ENCODE assay signal across 1 cellular context in the genomic region with DNA sequence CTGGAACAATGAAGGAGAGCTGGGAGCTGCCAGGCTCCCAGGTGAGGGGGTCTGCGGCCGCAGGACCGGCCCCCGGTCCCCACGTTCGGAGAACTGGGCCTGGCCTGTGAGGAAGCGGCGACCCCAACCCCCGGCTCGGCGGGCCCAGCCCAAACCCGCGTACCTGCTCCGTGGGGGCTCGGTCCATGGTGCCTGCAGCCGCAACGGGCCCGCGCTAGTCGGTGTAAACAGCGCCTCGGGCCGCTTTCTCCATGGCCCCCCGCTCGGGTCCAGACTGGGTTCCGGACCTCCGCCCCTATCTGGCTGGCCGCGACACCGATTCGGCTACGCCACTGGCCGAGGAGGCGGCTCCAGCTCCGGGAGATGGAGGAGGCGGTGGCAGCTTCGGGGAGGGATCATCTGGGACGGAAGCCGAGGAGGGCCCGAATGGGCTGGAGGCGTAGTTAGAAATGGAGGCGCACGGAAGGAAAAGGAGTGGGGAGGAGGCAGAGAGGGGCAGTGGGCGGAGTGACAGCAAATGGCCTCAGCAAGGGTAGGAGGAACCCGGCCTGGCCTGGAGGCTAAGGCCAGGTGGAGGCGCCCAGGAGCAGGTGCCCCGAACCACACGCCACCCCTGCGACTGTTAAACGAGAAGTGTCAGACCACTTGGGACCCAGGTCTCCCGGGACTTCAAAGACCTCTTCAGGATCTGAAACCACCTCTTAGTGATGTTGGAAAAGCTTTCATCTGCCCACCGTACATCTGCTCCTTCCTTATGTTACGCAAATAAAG.
A peak's percentile ranks its signal among the peaks of the same experiment; 100 is the strongest.
TF ChIP-seq lines count a peak whose summit lies in the region.

A gene with protein sequence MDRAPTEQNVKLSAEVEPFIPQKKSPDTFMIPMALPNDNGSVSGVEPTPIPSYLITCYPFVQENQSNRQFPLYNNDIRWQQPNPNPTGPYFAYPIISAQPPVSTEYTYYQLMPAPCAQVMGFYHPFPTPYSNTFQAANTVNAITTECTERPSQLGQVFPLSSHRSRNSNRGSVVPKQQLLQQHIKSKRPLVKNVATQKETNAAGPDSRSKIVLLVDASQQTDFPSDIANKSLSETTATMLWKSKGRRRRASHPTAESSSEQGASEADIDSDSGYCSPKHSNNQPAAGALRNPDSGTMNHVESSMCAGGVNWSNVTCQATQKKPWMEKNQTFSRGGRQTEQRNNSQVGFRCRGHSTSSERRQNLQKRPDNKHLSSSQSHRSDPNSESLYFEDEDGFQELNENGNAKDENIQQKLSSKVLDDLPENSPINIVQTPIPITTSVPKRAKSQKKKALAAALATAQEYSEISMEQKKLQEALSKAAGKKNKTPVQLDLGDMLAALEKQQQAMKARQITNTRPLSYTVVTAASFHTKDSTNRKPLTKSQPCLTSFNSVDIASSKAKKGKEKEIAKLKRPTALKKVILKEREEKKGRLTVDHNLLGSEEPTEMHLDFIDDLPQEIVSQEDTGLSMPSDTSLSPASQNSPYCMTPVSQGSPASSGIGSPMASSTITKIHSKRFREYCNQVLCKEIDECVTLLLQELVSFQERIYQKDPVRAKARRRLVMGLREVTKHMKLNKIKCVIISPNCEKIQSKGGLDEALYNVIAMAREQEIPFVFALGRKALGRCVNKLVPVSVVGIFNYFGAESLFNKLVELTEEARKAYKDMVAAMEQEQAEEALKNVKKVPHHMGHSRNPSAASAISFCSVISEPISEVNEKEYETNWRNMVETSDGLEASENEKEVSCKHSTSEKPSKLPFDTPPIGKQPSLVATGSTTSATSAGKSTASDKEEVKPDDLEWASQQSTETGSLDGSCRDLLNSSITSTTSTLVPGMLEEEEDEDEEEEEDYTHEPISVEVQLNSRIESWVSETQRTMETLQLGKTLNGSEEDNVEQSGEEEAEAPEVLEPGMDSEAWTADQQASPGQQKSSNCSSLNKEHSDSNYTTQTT (minus strand): TSS at position 334 of the 771 bp plus-strand sequence. CDS start 147 bp downstream, at position 187.

TF ChIP-seq in WTC11, 78 proteins besides CTCF, POLR2A, EP300 and RAD21 (continued from another document and continues in another):
- TF ChIP-seq, protein P1, sequence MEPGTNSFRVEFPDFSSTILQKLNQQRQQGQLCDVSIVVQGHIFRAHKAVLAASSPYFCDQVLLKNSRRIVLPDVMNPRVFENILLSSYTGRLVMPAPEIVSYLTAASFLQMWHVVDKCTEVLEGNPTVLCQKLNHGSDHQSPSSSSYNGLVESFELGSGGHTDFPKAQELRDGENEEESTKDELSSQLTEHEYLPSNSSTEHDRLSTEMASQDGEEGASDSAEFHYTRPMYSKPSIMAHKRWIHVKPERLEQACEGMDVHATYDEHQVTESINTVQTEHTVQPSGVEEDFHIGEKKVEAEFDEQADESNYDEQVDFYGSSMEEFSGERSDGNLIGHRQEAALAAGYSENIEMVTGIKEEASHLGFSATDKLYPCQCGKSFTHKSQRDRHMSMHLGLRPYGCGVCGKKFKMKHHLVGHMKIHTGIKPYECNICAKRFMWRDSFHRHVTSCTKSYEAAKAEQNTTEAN (CRISPR knock-in tag; IDR thresholded peaks at IDR 0.05) = peak; percentile 55; the same call in 1 of the 2 replicates
- TF ChIP-seq, protein P2, sequence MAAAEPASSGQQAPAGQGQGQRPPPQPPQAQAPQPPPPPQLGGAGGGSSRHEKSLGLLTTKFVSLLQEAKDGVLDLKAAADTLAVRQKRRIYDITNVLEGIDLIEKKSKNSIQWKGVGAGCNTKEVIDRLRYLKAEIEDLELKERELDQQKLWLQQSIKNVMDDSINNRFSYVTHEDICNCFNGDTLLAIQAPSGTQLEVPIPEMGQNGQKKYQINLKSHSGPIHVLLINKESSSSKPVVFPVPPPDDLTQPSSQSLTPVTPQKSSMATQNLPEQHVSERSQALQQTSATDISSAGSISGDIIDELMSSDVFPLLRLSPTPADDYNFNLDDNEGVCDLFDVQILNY (CRISPR knock-in tag; IDR thresholded peaks at IDR 0.05) = peak; percentile 74; the same call in 1 of the 2 replicates
- TF ChIP-seq GABPB1 (CRISPR knock-in tag; IDR thresholded peaks at IDR 0.05) = peak; percentile 64
- TF ChIP-seq FOXK1 (CRISPR knock-in tag; IDR thresholded peaks at IDR 0.05) = peak; percentile 88
- TF ChIP-seq, protein P3, sequence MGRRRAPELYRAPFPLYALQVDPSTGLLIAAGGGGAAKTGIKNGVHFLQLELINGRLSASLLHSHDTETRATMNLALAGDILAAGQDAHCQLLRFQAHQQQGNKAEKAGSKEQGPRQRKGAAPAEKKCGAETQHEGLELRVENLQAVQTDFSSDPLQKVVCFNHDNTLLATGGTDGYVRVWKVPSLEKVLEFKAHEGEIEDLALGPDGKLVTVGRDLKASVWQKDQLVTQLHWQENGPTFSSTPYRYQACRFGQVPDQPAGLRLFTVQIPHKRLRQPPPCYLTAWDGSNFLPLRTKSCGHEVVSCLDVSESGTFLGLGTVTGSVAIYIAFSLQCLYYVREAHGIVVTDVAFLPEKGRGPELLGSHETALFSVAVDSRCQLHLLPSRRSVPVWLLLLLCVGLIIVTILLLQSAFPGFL (CRISPR knock-in tag; IDR thresholded peaks at IDR 0.05; ENCODE audit: borderline replicate concordance) = 0 out of 2 replicates have a peak, but pooled peaks have one; percentile 9
- TF ChIP-seq, protein P4, sequence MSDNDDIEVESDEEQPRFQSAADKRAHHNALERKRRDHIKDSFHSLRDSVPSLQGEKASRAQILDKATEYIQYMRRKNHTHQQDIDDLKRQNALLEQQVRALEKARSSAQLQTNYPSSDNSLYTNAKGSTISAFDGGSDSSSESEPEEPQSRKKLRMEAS (CRISPR knock-in tag; IDR thresholded peaks at IDR 0.05) = peak; percentile 75
- TF ChIP-seq GRHL2 (CRISPR knock-in tag; IDR thresholded peaks at IDR 0.05; ENCODE audit: insufficient replicate concordance, severe bottlenecking) = no peak
- peak; percentile 26; the same call in 1 of the 2 replicates for TF ChIP-seq HMGA2 (CRISPR knock-in tag; IDR thresholded peaks at IDR 0.05)
- TF ChIP-seq, protein P5, sequence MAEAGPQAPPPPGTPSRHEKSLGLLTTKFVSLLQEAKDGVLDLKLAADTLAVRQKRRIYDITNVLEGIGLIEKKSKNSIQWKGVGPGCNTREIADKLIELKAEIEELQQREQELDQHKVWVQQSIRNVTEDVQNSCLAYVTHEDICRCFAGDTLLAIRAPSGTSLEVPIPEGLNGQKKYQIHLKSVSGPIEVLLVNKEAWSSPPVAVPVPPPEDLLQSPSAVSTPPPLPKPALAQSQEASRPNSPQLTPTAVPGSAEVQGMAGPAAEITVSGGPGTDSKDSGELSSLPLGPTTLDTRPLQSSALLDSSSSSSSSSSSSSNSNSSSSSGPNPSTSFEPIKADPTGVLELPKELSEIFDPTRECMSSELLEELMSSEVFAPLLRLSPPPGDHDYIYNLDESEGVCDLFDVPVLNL (CRISPR knock-in tag; IDR thresholded peaks at IDR 0.05; ENCODE audit: borderline replicate concordance, low read depth) = no peak
- TF ChIP-seq, protein P6, sequence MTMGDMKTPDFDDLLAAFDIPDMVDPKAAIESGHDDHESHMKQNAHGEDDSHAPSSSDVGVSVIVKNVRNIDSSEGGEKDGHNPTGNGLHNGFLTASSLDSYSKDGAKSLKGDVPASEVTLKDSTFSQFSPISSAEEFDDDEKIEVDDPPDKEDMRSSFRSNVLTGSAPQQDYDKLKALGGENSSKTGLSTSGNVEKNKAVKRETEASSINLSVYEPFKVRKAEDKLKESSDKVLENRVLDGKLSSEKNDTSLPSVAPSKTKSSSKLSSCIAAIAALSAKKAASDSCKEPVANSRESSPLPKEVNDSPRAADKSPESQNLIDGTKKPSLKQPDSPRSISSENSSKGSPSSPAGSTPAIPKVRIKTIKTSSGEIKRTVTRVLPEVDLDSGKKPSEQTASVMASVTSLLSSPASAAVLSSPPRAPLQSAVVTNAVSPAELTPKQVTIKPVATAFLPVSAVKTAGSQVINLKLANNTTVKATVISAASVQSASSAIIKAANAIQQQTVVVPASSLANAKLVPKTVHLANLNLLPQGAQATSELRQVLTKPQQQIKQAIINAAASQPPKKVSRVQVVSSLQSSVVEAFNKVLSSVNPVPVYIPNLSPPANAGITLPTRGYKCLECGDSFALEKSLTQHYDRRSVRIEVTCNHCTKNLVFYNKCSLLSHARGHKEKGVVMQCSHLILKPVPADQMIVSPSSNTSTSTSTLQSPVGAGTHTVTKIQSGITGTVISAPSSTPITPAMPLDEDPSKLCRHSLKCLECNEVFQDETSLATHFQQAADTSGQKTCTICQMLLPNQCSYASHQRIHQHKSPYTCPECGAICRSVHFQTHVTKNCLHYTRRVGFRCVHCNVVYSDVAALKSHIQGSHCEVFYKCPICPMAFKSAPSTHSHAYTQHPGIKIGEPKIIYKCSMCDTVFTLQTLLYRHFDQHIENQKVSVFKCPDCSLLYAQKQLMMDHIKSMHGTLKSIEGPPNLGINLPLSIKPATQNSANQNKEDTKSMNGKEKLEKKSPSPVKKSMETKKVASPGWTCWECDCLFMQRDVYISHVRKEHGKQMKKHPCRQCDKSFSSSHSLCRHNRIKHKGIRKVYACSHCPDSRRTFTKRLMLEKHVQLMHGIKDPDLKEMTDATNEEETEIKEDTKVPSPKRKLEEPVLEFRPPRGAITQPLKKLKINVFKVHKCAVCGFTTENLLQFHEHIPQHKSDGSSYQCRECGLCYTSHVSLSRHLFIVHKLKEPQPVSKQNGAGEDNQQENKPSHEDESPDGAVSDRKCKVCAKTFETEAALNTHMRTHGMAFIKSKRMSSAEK (CRISPR knock-in tag; IDR thresholded peaks at IDR 0.05; ENCODE audit: borderline replicate concordance) = no peak
- TF ChIP-seq MYBL2 (CRISPR knock-in tag; IDR thresholded peaks at IDR 0.05) = peak; percentile 79; the same call in 1 of the 2 replicates
- no peak; the same call in 1 of the 2 replicates for TF ChIP-seq ETV6 (CRISPR knock-in tag; IDR thresholded peaks at IDR 0.05)
- TF ChIP-seq, protein P7, sequence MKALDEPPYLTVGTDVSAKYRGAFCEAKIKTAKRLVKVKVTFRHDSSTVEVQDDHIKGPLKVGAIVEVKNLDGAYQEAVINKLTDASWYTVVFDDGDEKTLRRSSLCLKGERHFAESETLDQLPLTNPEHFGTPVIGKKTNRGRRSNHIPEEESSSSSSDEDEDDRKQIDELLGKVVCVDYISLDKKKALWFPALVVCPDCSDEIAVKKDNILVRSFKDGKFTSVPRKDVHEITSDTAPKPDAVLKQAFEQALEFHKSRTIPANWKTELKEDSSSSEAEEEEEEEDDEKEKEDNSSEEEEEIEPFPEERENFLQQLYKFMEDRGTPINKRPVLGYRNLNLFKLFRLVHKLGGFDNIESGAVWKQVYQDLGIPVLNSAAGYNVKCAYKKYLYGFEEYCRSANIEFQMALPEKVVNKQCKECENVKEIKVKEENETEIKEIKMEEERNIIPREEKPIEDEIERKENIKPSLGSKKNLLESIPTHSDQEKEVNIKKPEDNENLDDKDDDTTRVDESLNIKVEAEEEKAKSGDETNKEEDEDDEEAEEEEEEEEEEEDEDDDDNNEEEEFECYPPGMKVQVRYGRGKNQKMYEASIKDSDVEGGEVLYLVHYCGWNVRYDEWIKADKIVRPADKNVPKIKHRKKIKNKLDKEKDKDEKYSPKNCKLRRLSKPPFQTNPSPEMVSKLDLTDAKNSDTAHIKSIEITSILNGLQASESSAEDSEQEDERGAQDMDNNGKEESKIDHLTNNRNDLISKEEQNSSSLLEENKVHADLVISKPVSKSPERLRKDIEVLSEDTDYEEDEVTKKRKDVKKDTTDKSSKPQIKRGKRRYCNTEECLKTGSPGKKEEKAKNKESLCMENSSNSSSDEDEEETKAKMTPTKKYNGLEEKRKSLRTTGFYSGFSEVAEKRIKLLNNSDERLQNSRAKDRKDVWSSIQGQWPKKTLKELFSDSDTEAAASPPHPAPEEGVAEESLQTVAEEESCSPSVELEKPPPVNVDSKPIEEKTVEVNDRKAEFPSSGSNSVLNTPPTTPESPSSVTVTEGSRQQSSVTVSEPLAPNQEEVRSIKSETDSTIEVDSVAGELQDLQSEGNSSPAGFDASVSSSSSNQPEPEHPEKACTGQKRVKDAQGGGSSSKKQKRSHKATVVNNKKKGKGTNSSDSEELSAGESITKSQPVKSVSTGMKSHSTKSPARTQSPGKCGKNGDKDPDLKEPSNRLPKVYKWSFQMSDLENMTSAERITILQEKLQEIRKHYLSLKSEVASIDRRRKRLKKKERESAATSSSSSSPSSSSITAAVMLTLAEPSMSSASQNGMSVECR (CRISPR knock-in tag; IDR thresholded peaks at IDR 0.05; ENCODE audit: borderline replicate concordance) = peak; percentile 81
- peak; percentile 64; the same call in 1 of the 2 replicates for TF ChIP-seq CREM (CRISPR knock-in tag; IDR thresholded peaks at IDR 0.05)
- TF ChIP-seq, protein P8, sequence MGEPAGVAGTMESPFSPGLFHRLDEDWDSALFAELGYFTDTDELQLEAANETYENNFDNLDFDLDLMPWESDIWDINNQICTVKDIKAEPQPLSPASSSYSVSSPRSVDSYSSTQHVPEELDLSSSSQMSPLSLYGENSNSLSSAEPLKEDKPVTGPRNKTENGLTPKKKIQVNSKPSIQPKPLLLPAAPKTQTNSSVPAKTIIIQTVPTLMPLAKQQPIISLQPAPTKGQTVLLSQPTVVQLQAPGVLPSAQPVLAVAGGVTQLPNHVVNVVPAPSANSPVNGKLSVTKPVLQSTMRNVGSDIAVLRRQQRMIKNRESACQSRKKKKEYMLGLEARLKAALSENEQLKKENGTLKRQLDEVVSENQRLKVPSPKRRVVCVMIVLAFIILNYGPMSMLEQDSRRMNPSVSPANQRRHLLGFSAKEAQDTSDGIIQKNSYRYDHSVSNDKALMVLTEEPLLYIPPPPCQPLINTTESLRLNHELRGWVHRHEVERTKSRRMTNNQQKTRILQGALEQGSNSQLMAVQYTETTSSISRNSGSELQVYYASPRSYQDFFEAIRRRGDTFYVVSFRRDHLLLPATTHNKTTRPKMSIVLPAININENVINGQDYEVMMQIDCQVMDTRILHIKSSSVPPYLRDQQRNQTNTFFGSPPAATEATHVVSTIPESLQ (CRISPR knock-in tag; IDR thresholded peaks at IDR 0.05) = no peak
- TF ChIP-seq, protein P9, sequence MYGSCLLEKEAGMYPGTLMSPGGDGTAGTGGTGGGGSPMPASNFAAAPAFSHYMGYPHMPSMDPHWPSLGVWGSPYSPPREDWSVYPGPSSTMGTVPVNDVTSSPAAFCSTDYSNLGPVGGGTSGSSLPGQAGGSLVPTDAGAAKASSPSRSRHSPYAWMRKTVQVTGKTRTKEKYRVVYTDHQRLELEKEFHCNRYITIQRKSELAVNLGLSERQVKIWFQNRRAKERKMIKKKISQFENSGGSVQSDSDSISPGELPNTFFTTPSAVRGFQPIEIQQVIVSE (CRISPR knock-in tag; IDR thresholded peaks at IDR 0.05; ENCODE audit: borderline replicate concordance) = no peak
- TF ChIP-seq, protein P10, sequence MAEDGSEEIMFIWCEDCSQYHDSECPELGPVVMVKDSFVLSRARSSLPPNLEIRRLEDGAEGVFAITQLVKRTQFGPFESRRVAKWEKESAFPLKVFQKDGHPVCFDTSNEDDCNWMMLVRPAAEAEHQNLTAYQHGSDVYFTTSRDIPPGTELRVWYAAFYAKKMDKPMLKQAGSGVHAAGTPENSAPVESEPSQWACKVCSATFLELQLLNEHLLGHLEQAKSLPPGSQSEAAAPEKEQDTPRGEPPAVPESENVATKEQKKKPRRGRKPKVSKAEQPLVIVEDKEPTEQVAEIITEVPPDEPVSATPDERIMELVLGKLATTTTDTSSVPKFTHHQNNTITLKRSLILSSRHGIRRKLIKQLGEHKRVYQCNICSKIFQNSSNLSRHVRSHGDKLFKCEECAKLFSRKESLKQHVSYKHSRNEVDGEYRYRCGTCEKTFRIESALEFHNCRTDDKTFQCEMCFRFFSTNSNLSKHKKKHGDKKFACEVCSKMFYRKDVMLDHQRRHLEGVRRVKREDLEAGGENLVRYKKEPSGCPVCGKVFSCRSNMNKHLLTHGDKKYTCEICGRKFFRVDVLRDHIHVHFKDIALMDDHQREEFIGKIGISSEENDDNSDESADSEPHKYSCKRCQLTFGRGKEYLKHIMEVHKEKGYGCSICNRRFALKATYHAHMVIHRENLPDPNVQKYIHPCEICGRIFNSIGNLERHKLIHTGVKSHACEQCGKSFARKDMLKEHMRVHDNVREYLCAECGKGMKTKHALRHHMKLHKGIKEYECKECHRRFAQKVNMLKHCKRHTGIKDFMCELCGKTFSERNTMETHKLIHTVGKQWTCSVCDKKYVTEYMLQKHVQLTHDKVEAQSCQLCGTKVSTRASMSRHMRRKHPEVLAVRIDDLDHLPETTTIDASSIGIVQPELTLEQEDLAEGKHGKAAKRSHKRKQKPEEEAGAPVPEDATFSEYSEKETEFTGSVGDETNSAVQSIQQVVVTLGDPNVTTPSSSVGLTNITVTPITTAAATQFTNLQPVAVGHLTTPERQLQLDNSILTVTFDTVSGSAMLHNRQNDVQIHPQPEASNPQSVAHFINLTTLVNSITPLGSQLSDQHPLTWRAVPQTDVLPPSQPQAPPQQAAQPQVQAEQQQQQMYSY (CRISPR knock-in tag; IDR thresholded peaks at IDR 0.05) = no peak
